Comparison of ENCODE assay signal across 16 cellular contexts in genomic region chr22:20390394-20390907, GRCh38. TPM values are rescaled to one million over a fixed set of nuclear protein-coding genes. Genes with fewer than 3 reads are reported as not detected.
DNase-seq lines count a peak whose midpoint lies in the region; ATAC-seq, FAIRE-seq and TF ChIP-seq lines count a peak whose summit lies in the region.
"Had no signal": no experiment of that assay in that cellular context is flagged by ENCODE, and none has a peak within 500 bp of the region (broad histone marks: within the 10 kb centered on the region; RNA-seq: fewer than 3 reads in every experiment).

No MANE protein-coding gene starts in this region.

- peak overlapping the region; percentile 16 for H3K27ac Mint-ChIP-seq in activated CD8-positive, alpha-beta T cell treated with anti-CD3 and anti-CD28 coated beads, Interleukin-2, amount 10 ng/mL, durations not matched to agents 7 days and 5 days
- no peak overlapping the region for H3K27ac Mint-ChIP-seq in activated CD8-positive, alpha-beta T cell treated with anti-CD3 and anti-CD28 coated beads for 36 hours

- H3K18ac ChIP-seq in neuronal stem cell (ENCODE audit: low read length) = no peak overlapping the region

- H3K9me3 Mint-ChIP-seq in activated CD8-positive, alpha-beta T cell treated with anti-CD3 and anti-CD28 coated beads, Interleukin-2, amount 10 ng/mL, durations not matched to agents 7 days and 5 days (ENCODE audit: insufficient read depth) = no peaks in the 10 kb centered on the region
- no peaks in the 10 kb centered on the region for H3K9me3 Mint-ChIP-seq in activated CD8-positive, alpha-beta T cell treated with anti-CD3 and anti-CD28 coated beads for 36 hours

- no peak overlapping the region for H2AFZ ChIP-seq in neuronal stem cell (ENCODE audit: low read length)

- 95% methylated on average over 4 of the region's 5 CpGs for WGBS in esophagus muscularis mucosa
- no CpG with 5 or more reads among the region's 5 CpGs for WGBS in neuronal stem cell (ENCODE audit: extremely low coverage in 2 of 2, insufficient read length in 2 of 2, insufficient replicate concordance in 1 of 2), 2 donors

- TF ChIP-seq EP300 in esophagus muscularis mucosa (IDR thresholded peaks at IDR 0.05) = no peak

- no peak for TF ChIP-seq CTCF in activated CD8-positive, alpha-beta T cell treated with anti-CD3 and anti-CD28 coated beads for 36 hours (IDR thresholded peaks at IDR 0.05)
- TF ChIP-seq CTCF in esophagus muscularis mucosa (IDR thresholded peaks at IDR 0.05) (no peak), RWPE1 (conservative IDR thresholded peaks at IDR 0.05; ENCODE audit: low read depth) (no peak)

- no peak overlapping the region for H3K4me2 ChIP-seq in neuronal stem cell (ENCODE audit: insufficient read depth, low read length, poor library complexity, severe bottlenecking)

- POLR2A ChIA-PET in activated CD8-positive, alpha-beta T cell treated with anti-CD3 and anti-CD28 coated beads, Interleukin-2, amount 10 ng/mL, durations not matched to agents 7 days and 5 days (lab: Charles Lee) = no interaction called here
- POLR2A ChIA-PET in activated CD8-positive, alpha-beta T cell treated with anti-CD3 and anti-CD28 coated beads for 36 hours (lab: Charles Lee) = no interaction called here
- POLR2A ChIA-PET in RWPE1 (lab: Yijun Ruan, JAX; ENCODE audit: low non-redundant PET) = no interaction called here

- H3K27me3 ChIP-seq in esophagus muscularis mucosa (peaks cover 0 to 4% (median 0%) of the 10 kb centered on the region in 4 donors), neuronal stem cell (ENCODE audit: control insufficient read depth in 3 of 3, insufficient read depth in 3 of 3, low read depth in 1 of 3, low read length in 3 of 3) (no peaks in the 10 kb centered on the region)

- CTCF ChIA-PET in activated CD8-positive, alpha-beta T cell treated with anti-CD3 and anti-CD28 coated beads, Interleukin-2, amount 10 ng/mL, durations not matched to agents 7 days and 5 days (lab: Charles Lee) = no interaction called here
- CTCF ChIA-PET in activated CD8-positive, alpha-beta T cell treated with anti-CD3 and anti-CD28 coated beads for 36 hours (lab: Charles Lee) = no interaction called here
- CTCF ChIA-PET in RWPE1 (lab: Yijun Ruan, JAX) = no interaction called here

- H3K4ac ChIP-seq in neuronal stem cell (ENCODE audit: low read length) = no peak overlapping the region

- H3K27me3 Mint-ChIP-seq in activated CD8-positive, alpha-beta T cell treated with anti-CD3 and anti-CD28 coated beads, Interleukin-2, amount 10 ng/mL, durations not matched to agents 7 days and 5 days (ENCODE audit: low read depth) = peaks cover 7% of the 10 kb centered on the region
- no peaks in the 10 kb centered on the region for H3K27me3 Mint-ChIP-seq in activated CD8-positive, alpha-beta T cell treated with anti-CD3 and anti-CD28 coated beads for 36 hours

- H4K91ac ChIP-seq in neuronal stem cell (ENCODE audit: low read depth, low read length, poor library complexity) = no peak overlapping the region

- no peak overlapping the region for H3K9ac ChIP-seq in neuronal stem cell (ENCODE audit: low read depth, low read length, poor library complexity)

- H3K4me1 ChIP-seq in esophagus muscularis mucosa (peaks cover 13 to 21% (median 18%) of the 10 kb centered on the region in 4 donors), neuronal stem cell (ENCODE audit: control insufficient read depth in 2 of 2, insufficient read depth in 1 of 2, low read depth in 1 of 2, low read length in 2 of 2) (peaks cover 6 to 10% of the 10 kb centered on the region in 2 donors)

- no peak overlapping the region for H2BK5ac ChIP-seq in neuronal stem cell (ENCODE audit: low read length)

- no peak overlapping the region for H3K14ac ChIP-seq in neuronal stem cell (ENCODE audit: low read length)

- no peak overlapping the region for H2BK120ac ChIP-seq in neuronal stem cell (ENCODE audit: low read depth, low read length)

- H3K4me1 Mint-ChIP-seq in activated CD8-positive, alpha-beta T cell treated with anti-CD3 and anti-CD28 coated beads, Interleukin-2, amount 10 ng/mL, durations not matched to agents 7 days and 5 days (ENCODE audit: low read depth) = peaks cover 16% of the 10 kb centered on the region
- peaks cover 12% of the 10 kb centered on the region for H3K4me1 Mint-ChIP-seq in activated CD8-positive, alpha-beta T cell treated with anti-CD3 and anti-CD28 coated beads for 36 hours (ENCODE audit: low read depth)

- FAIRE-seq in urothelium cell line (lab: Jason Lieb, UNC) = peak; percentile 94
- FAIRE-seq: GM12892, H54 had no signal

- intact Hi-C loops in activated CD8-positive, alpha-beta T cell treated with anti-CD3 and anti-CD28 coated beads for 36 hours (cut with micrococcal nuclease) = no loop called here
- intact Hi-C loops in esophagus muscularis mucosa (cut with DNase I) = loop anchor here (10.0 kb wide), 1 partner anchor 66 kb away; the partner anchor contains the start of gene DGCR6L

- no peak overlapping the region for H2BK12ac ChIP-seq in neuronal stem cell (ENCODE audit: low read length)

- no peak overlapping the region for H4K8ac ChIP-seq in neuronal stem cell (ENCODE audit: low read depth, low read length)

- peaks cover 5% of the 10 kb centered on the region for H3K79me1 ChIP-seq in neuronal stem cell (ENCODE audit: low read depth, low read length)

- peaks cover 2% of the 10 kb centered on the region for H3K36me3 Mint-ChIP-seq in activated CD8-positive, alpha-beta T cell treated with anti-CD3 and anti-CD28 coated beads, Interleukin-2, amount 10 ng/mL, durations not matched to agents 7 days and 5 days (ENCODE audit: low read depth)
- H3K36me3 Mint-ChIP-seq in activated CD8-positive, alpha-beta T cell treated with anti-CD3 and anti-CD28 coated beads for 36 hours (ENCODE audit: low read depth) = no peaks in the 10 kb centered on the region
- H3K36me3 Mint-ChIP-seq: CD14-positive monocyte had no signal

- H2BK15ac ChIP-seq in neuronal stem cell (ENCODE audit: low read length) = no peak overlapping the region

- H3K27ac ChIP-seq in esophagus muscularis mucosa (replicated peaks in 1 of 4) (no peak overlapping the region), neuronal stem cell (replicated peaks; ENCODE audit: low read length) (no peak overlapping the region), RWPE1 (no peak overlapping the region)
- H3K27ac ChIP-seq: 22Rv1 had no signal

- H3K36me3 ChIP-seq in esophagus muscularis mucosa = no peaks in the 10 kb centered on the region
- H3K36me3 ChIP-seq in neuronal stem cell (replicated peaks in 1 of 2; ENCODE audit: control insufficient read depth in 2 of 2, insufficient read depth in 2 of 2, low read length in 2 of 2) = peaks cover 1 to 5% of the 10 kb centered on the region in 2 donors

- H2AK5ac ChIP-seq in neuronal stem cell (ENCODE audit: low read depth, low read length) = no peak overlapping the region

- no peak overlapping the region for H3K4me3 Mint-ChIP-seq in activated CD8-positive, alpha-beta T cell treated with anti-CD3 and anti-CD28 coated beads, Interleukin-2, amount 10 ng/mL, durations not matched to agents 7 days and 5 days
- no peak overlapping the region for H3K4me3 Mint-ChIP-seq in activated CD8-positive, alpha-beta T cell treated with anti-CD3 and anti-CD28 coated beads for 36 hours
- H3K4me3 Mint-ChIP-seq: CD14-positive monocyte had no signal

- no peak for DNase-seq in activated CD8-positive, alpha-beta T cell treated with anti-CD3 and anti-CD28 coated beads, Interleukin-2, amount 10 ng/mL, durations not matched to agents 7 days and 5 days
- DNase-seq in activated CD8-positive, alpha-beta T cell treated with anti-CD3 and anti-CD28 coated beads for 36 hours = no peak
- DNase-seq in esophagus muscularis mucosa (ENCODE audit: extremely low spot score) (peak; percentile 84), neuronal stem cell (ENCODE audit: low spot score) (no peak), urothelium cell line (ENCODE audit: low spot score) (no peak), RWPE1 (ENCODE audit: low spot score) (no peak)
- DNase-seq: Caco-2; CD8-positive, alpha-beta memory T cell; DND-41; GDM1 had no signal

- no peak for ATAC-seq in activated CD8-positive, alpha-beta T cell treated with anti-CD3 and anti-CD28 coated beads, Interleukin-2, amount 10 ng/mL, durations not matched to agents 7 days and 5 days
- ATAC-seq in activated CD8-positive, alpha-beta T cell treated with anti-CD3 and anti-CD28 coated beads for 36 hours = no peak
- ATAC-seq in GM19455 (IDR thresholded peaks at IDR 0.05; ENCODE audit: unreplicated experiment) = no peak
- no peak for ATAC-seq in GM21576 (IDR thresholded peaks at IDR 0.05; ENCODE audit: unreplicated experiment)

- H3K9me3 ChIP-seq in esophagus muscularis mucosa = no peaks in the 10 kb centered on the region
- H3K9me3 ChIP-seq in neuronal stem cell (replicated peaks in 1 of 2; ENCODE audit: control insufficient read depth in 2 of 2, insufficient read depth in 1 of 2, low read depth in 1 of 2, low read length in 2 of 2) = peaks cover 2 to 3% of the 10 kb centered on the region in 2 donors
- H3K9me3 ChIP-seq: Caco-2 had no signal

- peak overlapping the region; percentile 12 for H3K23ac ChIP-seq in neuronal stem cell (ENCODE audit: low read depth, low read length, poor library complexity)

- H3K4me3 ChIP-seq in esophagus muscularis mucosa (no peak overlapping the region), neuronal stem cell (ENCODE audit: low read length in 2 of 2) (peak overlapping the region in 1 of 2 donors; percentile 14)

- TF ChIP-seq POLR2A in esophagus muscularis mucosa (IDR thresholded peaks at IDR 0.05; ENCODE audit: low read depth) = no peak

RNA-seq across cellular contexts. Expression of gene ZNF74, which starts 3.5 kb away (rescaled TPM):
- 10 to 100 TPM in 1 of 2 experiments, 1 to 10 TPM in 1; 9.2 to 12.6 TPM for total RNA-seq in activated CD8-positive, alpha-beta T cell treated with anti-CD3 and anti-CD28 coated beads, Interleukin-2, amount 10 ng/mL, durations not matched to agents 7 days and 5 days
- 10 to 100 TPM; 11.8 to 13.4 TPM for total RNA-seq in activated CD8-positive, alpha-beta T cell treated with anti-CD3 and anti-CD28 coated beads for 36 hours
- 10 to 100 TPM in 3 of 4 donors, 1 to 10 TPM in 1; 9.6 to 20.0 (median 15.0) TPM for total RNA-seq in esophagus muscularis mucosa
- polyA plus RNA-seq in neuronal stem cell (2013, experiment 1 of 2) = 20.1 TPM
- polyA plus RNA-seq in neuronal stem cell (2013, experiment 2 of 2) = 20.2 TPM

RNA-seq across cellular contexts. Expression of gene SCARF2, which starts 47.2 kb away (rescaled TPM):
- total RNA-seq in activated CD8-positive, alpha-beta T cell treated with anti-CD3 and anti-CD28 coated beads, Interleukin-2, amount 10 ng/mL, durations not matched to agents 7 days and 5 days = 1 to 10 TPM in 1 of 2 experiments, under 1 TPM in 1; 0.76 to 1.2 TPM
- under 1 TPM; 0.20 to 0.27 TPM for total RNA-seq in activated CD8-positive, alpha-beta T cell treated with anti-CD3 and anti-CD28 coated beads for 36 hours
- total RNA-seq in esophagus muscularis mucosa = 10 to 100 TPM; 14.5 to 31.6 (median 22.2) TPM
- 3.7 TPM for polyA plus RNA-seq in neuronal stem cell (2013, experiment 1 of 2)
- polyA plus RNA-seq in neuronal stem cell (2013, experiment 2 of 2) = 2.8 TPM

Comparison
In these comparisons a context has a peak if more than half of its experiments do, and no peak if none do; other contexts are left out.
1. RNA of gene SCARF2, which starts 47.2 kb away (total RNA-seq): 14.5 to 31.6 TPM in esophagus muscularis mucosa; 0.76 to 1.2 TPM in activated CD8-positive, alpha-beta T cell treated with anti-CD3 and anti-CD28 coated beads, Interleukin-2, amount 10 ng/mL, durations not matched to agents 7 days and 5 days and 0.20 to 0.27 TPM in activated CD8-positive, alpha-beta T cell treated with anti-CD3 and anti-CD28 coated beads for 36 hours; every median in the first group is over 4 times any median in the second.